31 cellular contexts compared by ENCODE assay signal in genomic region chr5:57857696-57858095, GRCh38.
"Had no signal": no experiment of that assay in that cellular context is flagged by ENCODE, and none has a peak within 500 bp of the region (broad histone marks: within the 10 kb centered on the region; RNA-seq: fewer than 3 reads in every experiment).

No MANE protein-coding gene starts in this region.

- H3K36me3 ChIP-seq: brain microvascular endothelial cell, cardiac muscle cell, colonic mucosa, esophagus muscularis mucosa, gastroesophageal sphincter, heart right ventricle had no signal

- FAIRE-seq: astrocyte, endometrium, endothelial cell of umbilical vein, TTC549 had no signal

- DNase-seq: activated CD4-positive, alpha-beta T cell treated with anti-CD3 and anti-CD28 coated beads for 48 hours; activated CD4-positive, alpha-beta T cell treated with anti-CD3 and anti-CD28 coated beads, Interleukin-2, amount 50 U/mL, for 1 hour; activated CD4-positive, alpha-beta T cell treated with anti-CD3 and anti-CD28 coated beads, Interleukin-2, amount 50 U/mL, for 48 hours; activated CD8-positive, alpha-beta memory T cell treated with anti-CD3 and anti-CD28 coated beads for 24 hours; activated CD8-positive, alpha-beta T cell treated with anti-CD3 and anti-CD28 coated beads for 36 hours; activated effector memory CD4-positive, alpha-beta T cell treated with Interleukin-2 at 50 U/mL for 16 hours; activated gamma-delta T cell treated with Interleukin-2 at 50 U/mL for 16 hours; activated naive CD4-positive, alpha-beta T cell treated with anti-CD3 and anti-CD28 coated beads, Interleukin-2, amount 50 U/mL, for 16 hours; activated naive CD4-positive, alpha-beta T cell treated with Interleukin-2 at 50 U/mL for 16 hours; activated T-cell treated with anti-CD3 and anti-CD28 coated beads, Interleukin-2, amount 50 U/mL, for 4 hours; amniotic stem cell; anterior cingulate cortex; brain microvascular endothelial cell; central memory CD4-positive, alpha-beta T cell; cerebellar nuclear complex; colonic mucosa; effector CD8-positive, alpha-beta T cell; erythroblast; foreskin melanocyte; heart right ventricle; T-helper 2 cell had no signal

- H3K27me3 ChIP-seq: brain microvascular endothelial cell, cardiac muscle cell, colonic mucosa, esophagus muscularis mucosa, gastroesophageal sphincter, heart right ventricle had no signal

- H3K4me3 ChIP-seq: cardiac muscle cell, colonic mucosa, esophagus muscularis mucosa, gastroesophageal sphincter, heart right ventricle had no signal

- H3K9me3 ChIP-seq: colonic mucosa, esophagus muscularis mucosa, gastroesophageal sphincter, heart right ventricle had no signal

- H3K27ac ChIP-seq: brain microvascular endothelial cell, cardiac muscle cell, colonic mucosa, esophagus muscularis mucosa, gastroesophageal sphincter, heart right ventricle, VCaP had no signal

- H3K4me1 ChIP-seq: colonic mucosa, gastroesophageal sphincter had no signal

- ATAC-seq: activated CD8-positive, alpha-beta T cell treated with anti-CD3 and anti-CD28 coated beads for 36 hours; activated T-cell treated with anti-CD3 and anti-CD28 coated beads, Interleukin-2, amount 50 U/mL, for 4 hours; activated T-helper 17 cell treated with anti-CD3 and anti-CD28 coated beads, Interleukin-2, amount 50 U/mL, for 72 hours; gastroesophageal sphincter; heart right ventricle; WTC11 had no signal
